In genomic region chr11:6233984-6234313, GRCh38 we compare ENCODE assay signal across 8 cellular contexts. TPM values are rescaled to one million over a fixed set of nuclear protein-coding genes. Genes with fewer than 3 reads are reported as not detected.
DNase-seq lines count a peak whose midpoint lies in the region; ATAC-seq, FAIRE-seq and TF ChIP-seq lines count a peak whose summit lies in the region.

No MANE protein-coding gene starts in this region.

- no peak for TF ChIP-seq CTCF in BJ (IDR thresholded peaks at IDR 0.05; ENCODE audit: insufficient read depth, low read depth, low read length)
- no peak for TF ChIP-seq CTCF in astrocyte (IDR thresholded peaks at IDR 0.05; ENCODE audit: insufficient read depth, low read depth, low read length)
- no peak for TF ChIP-seq CTCF in lung (IDR thresholded peaks at IDR 0.05; ENCODE audit: control extremely low read depth, extremely low read depth)

- no peaks in the 10 kb centered on the region for H3K36me3 ChIP-seq in BJ (ENCODE audit: control insufficient read depth, insufficient read depth, low read length)
- H3K36me3 ChIP-seq in astrocyte (ENCODE audit: insufficient read depth, low read length) = no peaks in the 10 kb centered on the region
- no peaks in the 10 kb centered on the region for H3K36me3 ChIP-seq in lung (ENCODE audit: control insufficient read depth in 2 of 2, insufficient read depth in 2 of 2, low read length in 2 of 2)

- H3K27me3 Mint-ChIP-seq in astrocyte (ENCODE audit: low read depth, unreplicated experiment) = no peaks in the 10 kb centered on the region

- no peak for FAIRE-seq in astrocyte (lab: Jason Lieb, UNC)

- H3K79me2 ChIP-seq in astrocyte (ENCODE audit: insufficient read depth, low read length) = peaks cover 54% of the 10 kb centered on the region

- peak; percentile 0 for ATAC-seq in HG03159 (IDR thresholded peaks at IDR 0.05; ENCODE audit: unreplicated experiment)
- ATAC-seq in lung (ENCODE audit: insufficient read depth, low FRiP score) = no peak
- no peak for ATAC-seq in GM21717 (IDR thresholded peaks at IDR 0.05; ENCODE audit: unreplicated experiment)

- CTCF ChIA-PET in BJ (lab: Yijun Ruan, JAX) = interaction anchor here (1.9 to 6.7 kb wide), 2 partner anchors 17 to 120 kb away, joined by 10 to 47 read pairs; no protein-coding TSS in a partner anchor

- H3K9me3 Mint-ChIP-seq in astrocyte (ENCODE audit: unreplicated experiment) = peaks cover 2% of the 10 kb centered on the region

- H3K36me3 Mint-ChIP-seq in astrocyte (ENCODE audit: low read depth, unreplicated experiment) = no peaks in the 10 kb centered on the region

- H3K9ac ChIP-seq in astrocyte (ENCODE audit: low read length) = peak overlapping the region; percentile 97

- peaks cover 8% of the 10 kb centered on the region for H3K4me1 Mint-ChIP-seq in astrocyte (ENCODE audit: low read depth, unreplicated experiment)

- H3K4me3 ChIP-seq in BJ (ENCODE audit: low read depth, low read length) = peak overlapping the region; percentile 97
- peak overlapping the region; percentile 97 for H3K4me3 ChIP-seq in astrocyte (ENCODE audit: insufficient read depth, low read depth, low read length)
- H3K4me3 ChIP-seq in lung = peak overlapping the region; percentile 81

- H3K4me3 Mint-ChIP-seq in astrocyte (ENCODE audit: unreplicated experiment) = peak overlapping the region; percentile 94

- no peak for DNase-seq in BJ (ENCODE audit: low read depth)
- DNase-seq in astrocyte (ENCODE audit: low read depth) = no peak
- DNase-seq in lung (ENCODE audit: low spot score) = no peak
- no peak for DNase-seq in cortex of kidney (lab: John Stamatoyannopoulos, UW)
- DNase-seq in HT-29 (ENCODE audit: low spot score) = no peak
- DNase-seq in NCI-H2196 treated with DMSO at 0.1 percent for 48 hours (lab: John Stamatoyannopoulos, UW; ENCODE audit: unreplicated experiment) = no peak

- peaks cover 30% of the 10 kb centered on the region for H4K20me1 ChIP-seq in astrocyte (ENCODE audit: insufficient read depth, low read length)

- peak overlapping the region; percentile 99 for H2AFZ ChIP-seq in astrocyte (ENCODE audit: low read depth, low read length)

- H3K27me3 ChIP-seq in BJ (ENCODE audit: control insufficient read depth, insufficient read depth, low read length) = 0 out of 2 replicates have a peak, but pooled peaks cover 2% of the 10 kb centered on the region
- H3K27me3 ChIP-seq in astrocyte (ENCODE audit: insufficient read depth, low read length) = no peaks in the 10 kb centered on the region
- no peaks in the 10 kb centered on the region for H3K27me3 ChIP-seq in lung (ENCODE audit: control insufficient read depth, insufficient read depth)

- H3K9me3 ChIP-seq in astrocyte (ENCODE audit: insufficient read depth, low read depth, low read length) = no peaks in the 10 kb centered on the region
- H3K9me3 ChIP-seq in lung (ENCODE audit: control insufficient read depth in 2 of 2, insufficient read depth in 1 of 2, low read length in 1 of 2) = no peaks in the 10 kb centered on the region

- H3K4me1 ChIP-seq in astrocyte (ENCODE audit: insufficient read depth, low read length) = peaks cover 6% of the 10 kb centered on the region
- H3K4me1 ChIP-seq in lung (ENCODE audit: control insufficient read depth in 2 of 2, insufficient read depth in 2 of 2, low read length in 2 of 2) = peaks cover 0 to 12% of the 10 kb centered on the region in 2 donors

- WGBS in lung, 2 donors = 2% methylated on average over 9 of the region's 9 CpGs

- peak overlapping the region; percentile 90 for H3K27ac Mint-ChIP-seq in astrocyte (ENCODE audit: unreplicated experiment)

- POLR2A ChIA-PET in BJ (lab: Charles Lee) = no interaction called here

- H3K27ac ChIP-seq in astrocyte (ENCODE audit: low read depth, low read length) (peak overlapping the region; percentile 77), lung (ENCODE audit: low read depth in 1 of 2, low read length in 1 of 2) (peak overlapping the region; percentile 57 to 86)

- H3K4me2 ChIP-seq in astrocyte (ENCODE audit: low read length) = peak overlapping the region; percentile 98

RNA-seq across cellular contexts. Expression of gene FHIP1B, which starts 0.5 kb away (rescaled TPM):
- polyA plus RNA-seq in BJ (2011; rRNA removed) (22.1 and 30.6 TPM in 2 replicates), lung (10 to 100 TPM; 40.9 to 41.5 TPM)
- 20.0 and 27.3 TPM in 2 replicates for polyA minus RNA-seq in BJ (2011; rRNA and poly(A)+ RNA removed)
- total RNA-seq in astrocyte (18.2 and 19.6 TPM in 2 replicates), lung (10 to 100 TPM; 42.0 to 43.4 TPM)
- 98.4 and 136 TPM in 2 replicates for total RNA-seq in HT-29 (2014; rRNA removed; shearing (Covaris generic))

RNA-seq across cellular contexts. Expression of gene CNGA4, which starts 4.9 kb away (rescaled TPM):
- polyA plus RNA-seq in BJ (2011; rRNA removed) (0.11 TPM in 1 of 2 replicates, not detected in the other), lung (1 to 10 TPM in 1 of 2 donors, under 1 TPM in 1; 0.85 to 3.5 TPM)
- 0.47 TPM in 1 of 2 replicates, not detected in the other for polyA minus RNA-seq in BJ (2011; rRNA and poly(A)+ RNA removed)
- total RNA-seq in astrocyte (0.16 and 0.31 TPM in 2 replicates), lung (10 to 100 TPM in 1 of 2 donors, 1 to 10 TPM in 1; 5.6 to 12.0 TPM)
- total RNA-seq in HT-29 (2014; rRNA removed; shearing (Covaris generic)) = 0.63 TPM in 1 of 2 replicates, not detected in the other

RNA-seq across cellular contexts. Expression of gene CCKBR, which starts 25.7 kb away (rescaled TPM):
- polyA plus RNA-seq in BJ (2011; rRNA removed) (not detected in 2 replicates), lung (not detected)
- not detected in 2 replicates for polyA minus RNA-seq in BJ (2011; rRNA and poly(A)+ RNA removed)
- total RNA-seq in astrocyte (1.8 and 7.6 TPM in 2 replicates), lung (not detected)
- total RNA-seq in HT-29 (2014; rRNA removed; shearing (Covaris generic)) = not detected in 2 replicates

RNA-seq across cellular contexts. Expression of gene C11orf42, which starts 28.6 kb away (rescaled TPM):
- polyA plus RNA-seq in BJ (2011; rRNA removed) (not detected in 2 replicates), lung (not detected)
- not detected in 2 replicates for polyA minus RNA-seq in BJ (2011; rRNA and poly(A)+ RNA removed)
- total RNA-seq in astrocyte (not detected in 2 replicates), lung (not detected)
- not detected in 2 replicates for total RNA-seq in HT-29 (2014; rRNA removed; shearing (Covaris generic))

RNA-seq across cellular contexts. Expression of gene OR52W1, which starts 34.9 kb away (rescaled TPM):
- not detected in 2 replicates for polyA plus RNA-seq in BJ (2011; rRNA removed)
- polyA minus RNA-seq in BJ (2011; rRNA and poly(A)+ RNA removed) = not detected in 2 replicates
- total RNA-seq in astrocyte = not detected in 2 replicates
- total RNA-seq in lung = not detected
- not detected for polyA plus RNA-seq in lung
- not detected in 2 replicates for total RNA-seq in HT-29 (2014; rRNA removed; shearing (Covaris generic))
